15 cellular contexts compared by ENCODE assay signal in the genomic region with DNA sequence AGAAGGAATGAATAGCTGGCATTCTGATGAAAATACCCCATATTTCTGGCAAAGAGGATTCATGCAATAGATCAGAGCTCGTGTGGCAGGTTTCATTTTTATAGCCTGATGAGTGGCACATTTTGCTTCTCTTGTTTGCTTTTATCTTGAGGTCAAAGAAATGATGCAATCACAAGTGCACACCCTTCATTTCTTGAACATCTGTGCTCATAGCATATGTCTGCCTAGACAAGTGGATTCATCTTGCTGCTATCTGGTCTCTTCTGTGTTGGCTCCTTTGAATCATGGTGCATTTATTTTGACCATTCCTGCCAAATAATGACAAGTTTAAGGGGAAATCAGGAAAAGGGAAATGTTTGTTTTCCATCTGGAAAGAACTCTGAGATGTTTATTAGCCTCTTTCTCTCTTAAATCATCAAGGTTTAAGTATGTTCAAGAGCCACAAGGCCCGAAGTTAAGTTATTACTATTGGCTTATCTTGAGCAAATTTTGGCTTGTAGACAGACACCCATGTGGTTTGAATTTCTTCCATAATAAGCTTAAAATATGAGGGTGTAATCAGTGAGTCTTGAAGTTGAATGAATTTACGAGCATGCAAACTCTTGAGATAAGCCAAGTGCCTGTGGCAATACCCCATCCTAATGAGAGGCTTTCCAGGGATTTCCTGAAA. TPM values are rescaled to one million over a fixed set of nuclear protein-coding genes. Genes with fewer than 3 reads are reported as not detected.
DNase-seq lines count a peak whose midpoint lies in the region; ATAC-seq, FAIRE-seq and TF ChIP-seq lines count a peak whose summit lies in the region.
"Had no signal": no experiment of that assay in that cellular context is flagged by ENCODE, and none has a peak within 500 bp of the region (broad histone marks: within the 10 kb centered on the region; RNA-seq: fewer than 3 reads in every experiment).

No MANE protein-coding gene starts in this region.

- no peak overlapping the region for H3K4me2 ChIP-seq in astrocyte (ENCODE audit: low read length)

- ATAC-seq in GM21576 (IDR thresholded peaks at IDR 0.05; ENCODE audit: unreplicated experiment): no peak

- H3K9me3 Mint-ChIP-seq in astrocyte (ENCODE audit: unreplicated experiment) (no peaks in the 10 kb centered on the region), mesothelial cell of epicardium (peaks cover 10% of the 10 kb centered on the region)

- H3K79me2 ChIP-seq in astrocyte (ENCODE audit: insufficient read depth, low read length): no peaks in the 10 kb centered on the region

- no peak for TF ChIP-seq CTCF in astrocyte (IDR thresholded peaks at IDR 0.05; ENCODE audit: insufficient read depth, low read depth, low read length)
- no peak for TF ChIP-seq CTCF in mesothelial cell of epicardium (IDR thresholded peaks at IDR 0.05; ENCODE audit: unreplicated experiment)

- no peaks in the 10 kb centered on the region for H3K9me3 ChIP-seq in astrocyte (ENCODE audit: insufficient read depth, low read depth, low read length)
- H3K9me3 ChIP-seq: esophagus squamous epithelium had no signal

- H3K4me3 Mint-ChIP-seq in astrocyte (ENCODE audit: unreplicated experiment) (no peak overlapping the region), mesothelial cell of epicardium (no peak overlapping the region)

- H3K27ac ChIP-seq in astrocyte (ENCODE audit: low read depth, low read length): no peak overlapping the region

- H4K20me1 ChIP-seq in astrocyte (ENCODE audit: insufficient read depth, low read length): no peaks in the 10 kb centered on the region

- H2AFZ ChIP-seq in astrocyte (ENCODE audit: low read depth, low read length): no peak overlapping the region

- no peak overlapping the region for H3K4me3 ChIP-seq in astrocyte (ENCODE audit: insufficient read depth, low read depth, low read length)
- H3K4me3 ChIP-seq: esophagus squamous epithelium had no signal

- H3K27me3 Mint-ChIP-seq in astrocyte (ENCODE audit: low read depth, unreplicated experiment) (no peaks in the 10 kb centered on the region), mesothelial cell of epicardium (ENCODE audit: low read depth) (peaks cover 9% of the 10 kb centered on the region)

- DNase-seq in NCI-H1092 treated with DMSO at 0.1 percent for 48 hours (lab: John Stamatoyannopoulos, UW) (peak; percentile 10), NCI-H1092 (lab: John Stamatoyannopoulos, UW) (no peak), NCI-H187 treated with DMSO at 0.1 percent for 48 hours (lab: John Stamatoyannopoulos, UW) (peak; percentile 70), astrocyte (ENCODE audit: low read depth) (peak; percentile 88), mesothelial cell of epicardium (ENCODE audit: low spot score in 2 of 2, unreplicated experiment in 2 of 2) (no peak), NCI-H2081 treated with DMSO at 0.1 percent for 48 hours (lab: John Stamatoyannopoulos, UW) (no peak)
- DNase-seq in stimulated activated naive CD4-positive, alpha-beta T cell treated with Interleukin-2 at 50 U/mL for 16 hours (lab: John Stamatoyannopoulos, UW): no peak
- DNase-seq: activated CD4-positive, alpha-beta T cell treated with anti-CD3 and anti-CD28 coated beads, Interleukin-2, amount 50 U/mL, for 48 hours; anterior cingulate cortex; esophagus squamous epithelium; NCI-H1436 treated with DMSO at 0.1 percent for 48 hours; retina; SW 1271 had no signal

- H3K4me1 ChIP-seq in astrocyte (ENCODE audit: insufficient read depth, low read length): peaks cover 2% of the 10 kb centered on the region

- no peaks in the 10 kb centered on the region for H3K27me3 ChIP-seq in astrocyte (ENCODE audit: insufficient read depth, low read length)
- H3K27me3 ChIP-seq: esophagus squamous epithelium had no signal

- H3K4me1 Mint-ChIP-seq in astrocyte (ENCODE audit: low read depth, unreplicated experiment) (peaks cover 32% of the 10 kb centered on the region), mesothelial cell of epicardium (peaks cover 24% of the 10 kb centered on the region)

- H3K9ac ChIP-seq in astrocyte (ENCODE audit: low read length): no peak overlapping the region

- FAIRE-seq in astrocyte (lab: Jason Lieb, UNC): no peak

- H3K36me3 Mint-ChIP-seq in astrocyte (ENCODE audit: low read depth, unreplicated experiment) (no peaks in the 10 kb centered on the region), mesothelial cell of epicardium (peaks cover 4% of the 10 kb centered on the region)

- H3K27ac Mint-ChIP-seq in astrocyte (ENCODE audit: unreplicated experiment) (peak overlapping the region; percentile 64), mesothelial cell of epicardium (peak overlapping the region; percentile 41)

- no peaks in the 10 kb centered on the region for H3K36me3 ChIP-seq in astrocyte (ENCODE audit: insufficient read depth, low read length)
- H3K36me3 ChIP-seq: esophagus squamous epithelium had no signal

RNA-seq across cellular contexts. Expression of a gene that starts 59.3 kb away (rescaled TPM):
- total RNA-seq in astrocyte (0.18 and 0.22 TPM in 2 replicates), mesothelial cell of epicardium (3.4 to 6.2 TPM (median 5.6 TPM) in 3 replicates)
- total RNA-seq: A172 had no signal

Comparison
In these comparisons a context has a peak if more than half of its experiments do, and no peak if none do; other contexts are left out.
1. DNase-seq: peak in NCI-H1092 treated with DMSO at 0.1 percent for 48 hours (single experiment), NCI-H187 treated with DMSO at 0.1 percent for 48 hours (single experiment) and astrocyte (single experiment); none in NCI-H1092 (single experiment), mesothelial cell of epicardium (0 of 2), NCI-H2081 treated with DMSO at 0.1 percent for 48 hours (single experiment) and stimulated activated naive CD4-positive, alpha-beta T cell treated with Interleukin-2 at 50 U/mL for 16 hours (single experiment).